Comparison of ENCODE assay signal across 12 cellular contexts in genomic region chr4:113976937-113977855, GRCh38. TPM values are rescaled to one million over a fixed set of nuclear protein-coding genes. Genes with fewer than 3 reads are reported as not detected.
A peak's percentile ranks its signal among the peaks of the same experiment; 100 is the strongest.
DNase-seq lines count a peak whose midpoint lies in the region; ATAC-seq and TF ChIP-seq lines count a peak whose summit lies in the region.
"Had no signal": no experiment of that assay in that cellular context is flagged by ENCODE, and none has a peak within 500 bp of the region (broad histone marks: within the 10 kb centered on the region; RNA-seq: fewer than 3 reads in every experiment).

No MANE protein-coding gene starts in this region.

- H3K27me3 ChIP-seq in left ventricle myocardium inferior (ENCODE audit: low read depth) (peaks cover 40% of the 10 kb centered on the region), uterus (no peaks in the 10 kb centered on the region)

- no peak overlapping the region for H3K27ac Mint-ChIP-seq in mesothelial cell of epicardium
- H3K27ac Mint-ChIP-seq: activated T-helper 1 cell treated with anti-CD3 and anti-CD28 coated beads, Interleukin-12 subunit alpha, Interleukin-12 subunit beta, Interleukin-2, Interleukin-4 antibody, amounts not matched to agents 30 ng/mL and 10 ng/mL and 1 ng/mL, durations not matched to agents 14 hours and 24 hours and 36 hours had no signal

- no peak for TF ChIP-seq CTCF in left ventricle myocardium inferior (IDR thresholded peaks at IDR 0.05; ENCODE audit: borderline replicate concordance)
- TF ChIP-seq CTCF in mesothelial cell of epicardium (IDR thresholded peaks at IDR 0.05; ENCODE audit: unreplicated experiment) = no peak
- TF ChIP-seq CTCF in uterus (IDR thresholded peaks at IDR 0.05) = no peak

- ATAC-seq in Right ventricle myocardium superior (ENCODE audit: poor library complexity) (no peak), GM18861 (IDR thresholded peaks at IDR 0.05; ENCODE audit: unreplicated experiment) (no peak), GM19463 (IDR thresholded peaks at IDR 0.05; ENCODE audit: unreplicated experiment) (no peak)

- H3K4me3 ChIP-seq in left ventricle myocardium inferior (peak overlapping the region; percentile 70), uterus (peak overlapping the region in 1 of 2 donors; percentile 1)

- peaks cover 18% of the 10 kb centered on the region for H3K4me1 Mint-ChIP-seq in mesothelial cell of epicardium

- intact Hi-C loops in left ventricle myocardium inferior (cut with micrococcal nuclease) (no loop called here), Right ventricle myocardium superior (cut with DNase I) (no loop called here), uterus (cut with DNase I; ENCODE audit: low total_unique reads) (no loop called here)

- H3K27ac ChIP-seq in left ventricle myocardium inferior (replicated peaks) (peak overlapping the region; percentile 73), uterus (peak overlapping the region; percentile 81 to 89)
- H3K27ac ChIP-seq: neutrophil had no signal

- H3K36me3 Mint-ChIP-seq in mesothelial cell of epicardium = peaks cover 1% of the 10 kb centered on the region

- H3K9me3 Mint-ChIP-seq in mesothelial cell of epicardium = peaks cover 11% of the 10 kb centered on the region
- H3K9me3 Mint-ChIP-seq: activated T-helper 1 cell treated with anti-CD3 and anti-CD28 coated beads, Interleukin-12 subunit alpha, Interleukin-12 subunit beta, Interleukin-2, Interleukin-4 antibody, amounts not matched to agents 30 ng/mL and 10 ng/mL and 1 ng/mL, durations not matched to agents 14 hours and 24 hours and 36 hours had no signal

- peak overlapping the region; percentile 24 for H3K4me3 Mint-ChIP-seq in mesothelial cell of epicardium
- H3K4me3 Mint-ChIP-seq: activated T-helper 1 cell treated with anti-CD3 and anti-CD28 coated beads, Interleukin-12 subunit alpha, Interleukin-12 subunit beta, Interleukin-2, Interleukin-4 antibody, amounts not matched to agents 30 ng/mL and 10 ng/mL and 1 ng/mL, durations not matched to agents 14 hours and 24 hours and 36 hours had no signal

- no peak for TF ChIP-seq POLR2A in uterus (IDR thresholded peaks at IDR 0.05)

- no peaks in the 10 kb centered on the region for H3K36me3 ChIP-seq in left ventricle myocardium inferior
- no peaks in the 10 kb centered on the region for H3K36me3 ChIP-seq in uterus
- H3K36me3 ChIP-seq: neutrophil had no signal

- DNase-seq in left ventricle myocardium inferior (no peak), Right ventricle myocardium superior (no peak), dermis blood vessel endothelial cell (peak; percentile 53), mesothelial cell of epicardium (ENCODE audit: low spot score in 2 of 2, unreplicated experiment in 2 of 2) (no peak), uterus (no peak), MV-4-11 (lab: John Stamatoyannopoulos, UW) (no peak)
- DNase-seq: NCI-H774, T1000 had no signal

- peaks cover 19% of the 10 kb centered on the region for H3K4me1 ChIP-seq in left ventricle myocardium inferior
- H3K4me1 ChIP-seq in uterus = no peaks in the 10 kb centered on the region

- H3K9me3 ChIP-seq in left ventricle myocardium inferior (replicated peaks) = peaks cover 16% of the 10 kb centered on the region
- no peaks in the 10 kb centered on the region for H3K9me3 ChIP-seq in uterus
- H3K9me3 ChIP-seq: neutrophil had no signal

- peaks cover 19% of the 10 kb centered on the region for H3K27me3 Mint-ChIP-seq in mesothelial cell of epicardium (ENCODE audit: low read depth)

RNA-seq across cellular contexts. Expression of gene ARSJ, which starts 2.3 kb away (rescaled TPM):
- total RNA-seq in left ventricle myocardium inferior (1.2 TPM), Right ventricle myocardium superior (0.70 TPM), dermis blood vessel endothelial cell (26.2 and 26.8 TPM in 2 replicates), mesothelial cell of epicardium (3.1 to 3.8 TPM (median 3.3 TPM) in 3 replicates), uterus (10 to 100 TPM in 2 of 4 donors, 1 to 10 TPM in 2; 7.0 to 37.9 (median 9.8) TPM)
- total RNA-seq: activated T-helper 1 cell treated with anti-CD3 and anti-CD28 coated beads, Interleukin-12 subunit alpha, Interleukin-12 subunit beta, Interleukin-2, Interleukin-4 antibody, amounts not matched to agents 30 ng/mL and 10 ng/mL and 1 ng/mL, durations not matched to agents 14 hours and 24 hours and 36 hours had no signal
